Comparison of ENCODE assay signal across 9 cellular contexts in genomic region chr17:50129303-50129945, GRCh38. TPM values are rescaled to one million over a fixed set of nuclear protein-coding genes. Genes with fewer than 3 reads are reported as not detected.
DNase-seq lines count a peak whose midpoint lies in the region; ATAC-seq lines count a peak whose summit lies in the region.
"Had no signal": no experiment of that assay in that cellular context is flagged by ENCODE, and none has a peak within 500 bp of the region (broad histone marks: within the 10 kb centered on the region; RNA-seq: fewer than 3 reads in every experiment).

No MANE protein-coding gene starts in this region.

- no peaks in the 10 kb centered on the region for H3K36me3 ChIP-seq in ectodermal cell (ENCODE audit: control insufficient read depth, insufficient read depth, low read length)
- peaks cover 0 to 6% (median 0%) of the 10 kb centered on the region in 3 experiments for H3K36me3 ChIP-seq in naive thymus-derived CD4-positive, alpha-beta T cell (ENCODE audit: control insufficient read depth in 2 of 3, insufficient read depth in 3 of 3, low read length in 3 of 3)

- peak; percentile 71 for ATAC-seq in naive thymus-derived CD4-positive, alpha-beta T cell

- H3K4me3 Mint-ChIP-seq in naive thymus-derived CD4-positive, alpha-beta T cell: peak overlapping the region; percentile 67 to 87 (median 80)

- peaks cover 0 to 7% (median 0%) of the 10 kb centered on the region in 11 donors for H3K9me3 Mint-ChIP-seq in naive thymus-derived CD4-positive, alpha-beta T cell

- peaks cover 12% of the 10 kb centered on the region for H3K4me1 ChIP-seq in ectodermal cell (ENCODE audit: control insufficient read depth, insufficient read depth, low read length)
- H3K4me1 ChIP-seq in naive thymus-derived CD4-positive, alpha-beta T cell (ENCODE audit: control insufficient read depth in 2 of 2, insufficient read depth in 2 of 2, low read length in 2 of 2): peaks cover 8 to 12% of the 10 kb centered on the region in 2 donors

- peaks cover 19 to 39% (median 24%) of the 10 kb centered on the region in 7 donors for H3K4me1 Mint-ChIP-seq in naive thymus-derived CD4-positive, alpha-beta T cell

- peaks cover 15% of the 10 kb centered on the region for H3K27me3 ChIP-seq in ectodermal cell (ENCODE audit: control insufficient read depth, insufficient read depth, low read length, poor library complexity, severe bottlenecking)
- H3K27me3 ChIP-seq in naive thymus-derived CD4-positive, alpha-beta T cell (ENCODE audit: control insufficient read depth in 2 of 2, insufficient read depth in 2 of 2, low read length in 2 of 2): peaks cover 0 to 4% of the 10 kb centered on the region in 2 donors

- peak; percentile 47 for DNase-seq in stimulated activated CD4-positive, alpha-beta T cell treated with anti-CD3 and anti-CD28 coated beads, Interleukin-15, amount 100 ng/mL, for 24 hours
- no peak for DNase-seq in stimulated activated CD4-positive, alpha-beta T cell treated with anti-CD3 and anti-CD28 coated beads, Interleukin-12 subunit alpha, Interleukin-12 subunit beta, amount 100 ng/mL, for 4 hours
- peak in 3 of 5 experiments; percentile 31 to 79 (median 41) for DNase-seq in T-helper 2 cell
- peak in 7 of 9 donors; percentile 30 to 66 (median 55) for DNase-seq in naive thymus-derived CD4-positive, alpha-beta T cell
- no peak for DNase-seq in Ammon's horn (ENCODE audit: low spot score)
- no peak for DNase-seq in SHP77 treated with DMSO at 0.1 percent for 48 hours (lab: John Stamatoyannopoulos, UW)
- DNase-seq in SIG-M5 treated with dmso at 0.1 percent for 504 hours (lab: John Stamatoyannopoulos, UW; ENCODE audit: unreplicated experiment): no peak

- H3K4me3 ChIP-seq in ectodermal cell (ENCODE audit: insufficient read depth, low read depth, low read length): peak overlapping the region; percentile 68
- H3K4me3 ChIP-seq in naive thymus-derived CD4-positive, alpha-beta T cell (ENCODE audit: low read length): no peak overlapping the region

- CTCF ChIA-PET in naive thymus-derived CD4-positive, alpha-beta T cell (lab: Charles Lee): interaction anchor here (1.3 to 1.4 kb wide), 2 partner anchors 10 to 71 kb away, joined by 3 to 4 read pairs; no protein-coding TSS in a partner anchor

- peaks cover 5 to 39% (median 10%) of the 10 kb centered on the region in 5 donors for H3K27me3 Mint-ChIP-seq in naive thymus-derived CD4-positive, alpha-beta T cell

- peaks cover 0 to 9% (median 0%) of the 10 kb centered on the region in 5 donors for H3K36me3 Mint-ChIP-seq in naive thymus-derived CD4-positive, alpha-beta T cell

- WGBS in ectodermal cell, 2 experiments: 0 to 1% methylated on average over 54 of the region's 54 CpGs

- no peaks in the 10 kb centered on the region for H3K9me3 ChIP-seq in ectodermal cell (ENCODE audit: control insufficient read depth, low read length)
- no peaks in the 10 kb centered on the region for H3K9me3 ChIP-seq in naive thymus-derived CD4-positive, alpha-beta T cell (ENCODE audit: control insufficient read depth in 2 of 3, low read length in 3 of 3)

- POLR2A ChIA-PET in naive thymus-derived CD4-positive, alpha-beta T cell (lab: Charles Lee): interaction anchor here (1.6 kb wide), 1 partner anchor 28 kb away, joined by 5 read pairs; no protein-coding TSS in a partner anchor

- H3K27ac ChIP-seq in ectodermal cell (ENCODE audit: insufficient read depth, low read depth, low read length, poor library complexity, severe bottlenecking): no peak overlapping the region
- no peak overlapping the region for H3K27ac ChIP-seq in naive thymus-derived CD4-positive, alpha-beta T cell (ENCODE audit: low read depth, low read length)

- H3K27ac Mint-ChIP-seq in naive thymus-derived CD4-positive, alpha-beta T cell: peak overlapping the region in 7 of 9 donors; percentile 24 to 92 (median 62)

- intact Hi-C loops in naive thymus-derived CD4-positive, alpha-beta T cell (cut with micrococcal nuclease): no loop called here

RNA-seq across cellular contexts. Expression of gene SAMD14, which starts 0.5 kb away (rescaled TPM):
- 36.4 TPM for polyA plus RNA-seq in ectodermal cell (2013, experiment 1 of 4)
- polyA plus RNA-seq in ectodermal cell (2013, experiment 2 of 4): 38.5 TPM
- polyA plus RNA-seq in ectodermal cell (2013, experiment 3 of 4): 27.5 TPM
- polyA plus RNA-seq in ectodermal cell (2013, experiment 4 of 4): 26.8 TPM
- total RNA-seq in naive thymus-derived CD4-positive, alpha-beta T cell: under 1 TPM in 2 of 5 experiments, not detected in 3; 0.70 to 0.78 TPM
- not detected for polyA plus RNA-seq in naive thymus-derived CD4-positive, alpha-beta T cell

RNA-seq across cellular contexts. Expression of gene PPP1R9B, which starts 21.1 kb away (rescaled TPM):
- 30.9 TPM for polyA plus RNA-seq in ectodermal cell (2013, experiment 1 of 4)
- 25.8 TPM for polyA plus RNA-seq in ectodermal cell (2013, experiment 2 of 4)
- 22.3 TPM for polyA plus RNA-seq in ectodermal cell (2013, experiment 3 of 4)
- polyA plus RNA-seq in ectodermal cell (2013, experiment 4 of 4): 24.5 TPM
- 100 to 1,000 TPM in 2 of 5 experiments, 10 to 100 TPM in 3; 63.1 to 142 (median 69.1) TPM for total RNA-seq in naive thymus-derived CD4-positive, alpha-beta T cell
- polyA plus RNA-seq in naive thymus-derived CD4-positive, alpha-beta T cell: under 1 TPM; 0.63 to 0.72 TPM

RNA-seq across cellular contexts. Expression of gene PDK2, which starts 34.3 kb away (rescaled TPM):
- 43.7 TPM for polyA plus RNA-seq in ectodermal cell (2013, experiment 1 of 4)
- 41.2 TPM for polyA plus RNA-seq in ectodermal cell (2013, experiment 2 of 4)
- polyA plus RNA-seq in ectodermal cell (2013, experiment 3 of 4): 26.7 TPM
- 31.7 TPM for polyA plus RNA-seq in ectodermal cell (2013, experiment 4 of 4)
- 10 to 100 TPM; 16.7 to 48.3 (median 22.5) TPM for total RNA-seq in naive thymus-derived CD4-positive, alpha-beta T cell
- polyA plus RNA-seq in naive thymus-derived CD4-positive, alpha-beta T cell: 10 to 100 TPM; 37.2 to 50.4 TPM

RNA-seq across cellular contexts. Expression of gene SGCA, which starts 36.4 kb away (rescaled TPM):
- not detected for polyA plus RNA-seq in ectodermal cell (2013, experiment 1 of 4)
- 1.8 TPM for polyA plus RNA-seq in ectodermal cell (2013, experiment 2 of 4)
- 0.96 TPM for polyA plus RNA-seq in ectodermal cell (2013, experiment 3 of 4)
- polyA plus RNA-seq in ectodermal cell (2013, experiment 4 of 4): 1.3 TPM
- under 1 TPM in 1 of 5 experiments, not detected in 4; 0.69 TPM for total RNA-seq in naive thymus-derived CD4-positive, alpha-beta T cell
- polyA plus RNA-seq in naive thymus-derived CD4-positive, alpha-beta T cell: not detected
- total RNA-seq: bronchial epithelial cell had no signal

Comparison
In these comparisons a context has a peak if more than half of its experiments do, and no peak if none do; other contexts are left out.
1. DNase-seq: peak in stimulated activated CD4-positive, alpha-beta T cell treated with anti-CD3 and anti-CD28 coated beads, Interleukin-15, amount 100 ng/mL, for 24 hours (single experiment), T-helper 2 cell (3 of 5) and naive thymus-derived CD4-positive, alpha-beta T cell (7 of 9); none in stimulated activated CD4-positive, alpha-beta T cell treated with anti-CD3 and anti-CD28 coated beads, Interleukin-12 subunit alpha, Interleukin-12 subunit beta, amount 100 ng/mL, for 4 hours (single experiment), Ammon's horn (single experiment), SHP77 treated with DMSO at 0.1 percent for 48 hours (single experiment) and SIG-M5 treated with dmso at 0.1 percent for 504 hours (single experiment).